21 cellular contexts compared by ENCODE assay signal in the genomic region with DNA sequence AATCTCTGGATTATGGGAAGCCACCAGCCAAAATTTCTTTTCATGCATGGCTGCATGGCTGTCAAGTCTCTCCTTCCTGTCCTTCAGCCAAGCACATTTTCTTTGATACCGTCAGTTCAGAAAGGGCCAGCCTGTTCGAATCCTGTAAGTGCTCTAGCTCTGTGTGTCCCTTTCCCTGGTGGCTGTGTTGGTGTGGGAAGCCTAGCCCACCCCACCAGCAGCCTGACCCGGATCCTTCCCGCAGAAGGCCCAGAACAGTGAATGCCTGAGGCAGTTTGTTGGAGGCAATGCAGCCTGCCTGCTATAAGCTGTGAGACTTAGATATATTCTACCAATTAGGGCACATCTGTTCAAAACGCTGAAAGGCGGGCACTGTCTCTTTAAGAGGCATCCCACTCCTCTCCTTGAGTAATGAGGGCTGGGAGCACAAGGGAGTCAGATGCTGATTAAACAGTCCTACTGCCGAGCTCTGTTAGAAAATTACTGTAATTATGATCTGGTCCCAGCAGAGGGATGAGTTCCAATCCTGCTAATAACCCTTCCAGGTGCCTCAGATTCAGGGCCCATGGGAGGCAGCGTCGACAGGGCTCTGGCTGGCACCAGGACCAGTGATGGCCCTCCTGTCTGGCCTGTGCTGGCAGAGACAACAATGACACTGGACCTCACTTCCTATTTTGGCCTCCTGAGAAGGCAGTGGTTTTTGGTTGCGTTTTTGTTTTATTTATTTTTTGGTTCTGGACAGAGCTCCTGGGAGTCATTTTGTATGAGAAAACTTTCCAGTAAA. TPM values are rescaled to one million over a fixed set of nuclear protein-coding genes. Genes with fewer than 3 reads are reported as not detected.
DNase-seq lines count a peak whose midpoint lies in the region; ATAC-seq and TF ChIP-seq lines count a peak whose summit lies in the region.
"Had no signal": no experiment of that assay in that cellular context is flagged by ENCODE, and none has a peak within 500 bp of the region (broad histone marks: within the 10 kb centered on the region; RNA-seq: fewer than 3 reads in every experiment).

No MANE protein-coding gene starts in this region.

- H3K27me3 ChIP-seq in SK-N-SH (ENCODE audit: insufficient read depth) = no peaks in the 10 kb centered on the region
- no peaks in the 10 kb centered on the region for H3K27me3 ChIP-seq in endodermal cell (ENCODE audit: control insufficient read depth, insufficient read depth, low read length, poor library complexity, severe bottlenecking)
- no peaks in the 10 kb centered on the region for H3K27me3 ChIP-seq in heart left ventricle
- H3K27me3 ChIP-seq: adrenal gland, pancreas had no signal

- H3K27ac ChIP-seq in SK-N-SH (ENCODE audit: low read depth in 2 of 2, low read length in 1 of 2) (peak overlapping the region in 1 of 2 experiments; percentile 9; a peak in 1 of 4 replicates), endodermal cell (ENCODE audit: low read depth, low read length) (no peak overlapping the region), heart left ventricle (no peak overlapping the region)
- H3K27ac ChIP-seq: adrenal gland, pancreas had no signal

- H3K9me3 ChIP-seq in SK-N-SH (no peaks in the 10 kb centered on the region), endodermal cell (ENCODE audit: control insufficient read depth, low read length) (no peaks in the 10 kb centered on the region), heart left ventricle (no peaks in the 10 kb centered on the region)
- H3K9me3 ChIP-seq: adrenal gland, pancreas had no signal

- no peak overlapping the region for H3K4me2 ChIP-seq in SK-N-SH
- H3K4me2 ChIP-seq: GM23338 had no signal

- POLR2A ChIA-PET in SK-N-SH (lab: Yijun Ruan, JAX) = interaction anchor here (1.4 kb wide), 1 partner anchor 18 kb away, joined by 3 read pairs; a partner anchor contains a TSS

- H3K27ac Mint-ChIP-seq in endodermal cell = peak overlapping the region; percentile 52
- H3K27ac Mint-ChIP-seq: GM23338 had no signal

- no peak overlapping the region for H3K4me3 Mint-ChIP-seq in endodermal cell
- H3K4me3 Mint-ChIP-seq: CD14-positive monocyte; GM23338; stimulated activated memory B cell treated with anti-CD40 and anti-IgM and Interleukin-4, amounts not matched to agents 10 μg/mL and 1 μg/mL and 100 μg/mL, for 72 hours had no signal

- no peak for TF ChIP-seq CTCF in SK-N-SH (IDR thresholded peaks at IDR 0.05)
- no peak for TF ChIP-seq CTCF in endodermal cell (conservative IDR thresholded peaks at IDR 0.05)
- TF ChIP-seq CTCF in heart left ventricle (IDR thresholded peaks at IDR 0.05) = no peak

- no peak overlapping the region for H2AFZ ChIP-seq in SK-N-SH (ENCODE audit: low read depth)
- H2AFZ ChIP-seq: GM23338 had no signal

- H3K9ac ChIP-seq in SK-N-SH = no peak overlapping the region
- H3K9ac ChIP-seq in endodermal cell (ENCODE audit: extremely low read depth, low read length, poor library complexity, severe bottlenecking) = no peak overlapping the region

- H3F3A ChIP-seq in SK-N-SH (replicated peaks; ENCODE audit: insufficient read depth) = no peaks in the 10 kb centered on the region

- CTCF ChIA-PET in SK-N-SH (lab: Yijun Ruan, JAX) = interaction anchor here (0.7 to 17.8 kb wide), 9 partner anchors 9 to 156 kb away, joined by 3 to 232 read pairs (median 3); no protein-coding TSS in a partner anchor

- H3K36me3 Mint-ChIP-seq in endodermal cell (ENCODE audit: low read depth) = peaks cover 26% of the 10 kb centered on the region

- H3K9me2 ChIP-seq in SK-N-SH = no peaks in the 10 kb centered on the region

- 71% methylated on average over 10 of the region's 10 CpGs for WGBS in SK-N-SH (ENCODE audit: low lambda C conversion rate)
- 75 to 84% methylated on average over 10 of the region's 10 CpGs for WGBS in endodermal cell (ENCODE audit: insufficient coverage in 1 of 2, insufficient read length in 1 of 2), 2 experiments
- WGBS in heart left ventricle, 4 donors = 63 to 72% (median 68%) methylated on average over 10 of the region's 10 CpGs

- H3K4me1 ChIP-seq in SK-N-SH (ENCODE audit: control insufficient read depth in 1 of 2, insufficient read depth in 2 of 2, low read depth in 1 of 2, low read length in 1 of 2) (peaks cover 7 to 23% of the 10 kb centered on the region in 2 experiments; a peak in 2 of 4 replicates), endodermal cell (ENCODE audit: control insufficient read depth, insufficient read depth, low read length) (no peaks in the 10 kb centered on the region), heart left ventricle (peaks cover 0 to 3% (median 0%) of the 10 kb centered on the region in 12 donors)
- H3K4me1 ChIP-seq: adrenal gland, pancreas had no signal

- TF ChIP-seq RAD21 in SK-N-SH (IDR thresholded peaks at IDR 0.05; ENCODE audit: low read length) = no peak

- no peaks in the 10 kb centered on the region for H4K20me1 ChIP-seq in SK-N-SH (ENCODE audit: insufficient read depth)

- TF ChIP-seq EP300 in SK-N-SH (IDR thresholded peaks at IDR 0.05; ENCODE audit: borderline replicate concordance in 1 of 2, low read depth in 1 of 2, low read length in 1 of 2) = no peak

- peaks cover 9% of the 10 kb centered on the region for H3K4me1 Mint-ChIP-seq in endodermal cell
- H3K4me1 Mint-ChIP-seq: CD14-positive monocyte had no signal

- ATAC-seq in SK-N-SH treated with all-trans-retinoic acid at 6 μM for 48 hours (no peak), GM21786 (IDR thresholded peaks at IDR 0.05; ENCODE audit: unreplicated experiment) (no peak), heart left ventricle (no peak), GM19452 (IDR thresholded peaks at IDR 0.05; ENCODE audit: unreplicated experiment) (no peak)
- ATAC-seq: GM23338; pancreas; stimulated activated memory B cell treated with anti-CD40 and anti-IgM and Interleukin-4, amounts not matched to agents 10 μg/mL and 1 μg/mL and 100 μg/mL, for 72 hours had no signal

- H3K36me3 ChIP-seq in SK-N-SH (replicated peaks in 1 of 2; ENCODE audit: control insufficient read depth in 1 of 2, insufficient read depth in 2 of 2, low read length in 1 of 2) = peaks cover 26 to 45% of the 10 kb centered on the region in 2 experiments
- peaks cover 22% of the 10 kb centered on the region for H3K36me3 ChIP-seq in endodermal cell (ENCODE audit: control insufficient read depth, insufficient read depth, low read length)
- H3K36me3 ChIP-seq in heart left ventricle = peaks cover 0 to 59% (median 34%) of the 10 kb centered on the region in 9 donors

- H3K4me3 ChIP-seq in SK-N-SH (ENCODE audit: low read depth in 2 of 2, low read length in 1 of 2) = no peak overlapping the region
- H3K4me3 ChIP-seq in endodermal cell (ENCODE audit: low read length) = no peak overlapping the region
- H3K4me3 ChIP-seq in heart left ventricle = no peak overlapping the region
- H3K4me3 ChIP-seq: adrenal gland, GM23338, lung, pancreas had no signal

- peak; percentile 39 for DNase-seq in SK-N-SH
- DNase-seq in NCI-H1694 treated with DMSO at 0.1 percent for 48 hours (lab: John Stamatoyannopoulos, UW) = peak; percentile 44
- peak; percentile 33 for DNase-seq in endodermal cell
- peak; percentile 30 for DNase-seq in retina
- DNase-seq in heart left ventricle = no peak
- DNase-seq: activated CD4-positive, alpha-beta T cell treated with anti-CD3 and anti-CD28 coated beads for 4 hours; activated effector memory CD4-positive, alpha-beta T cell treated with anti-CD3 and anti-CD28 coated beads, Interleukin-2, amount 50 U/mL, for 16 hours; adrenal gland; dermis blood vessel endothelial cell; DMS153; IMR-90; MM.1S; NCI-H345; pancreas had no signal

- H3K27me3 Mint-ChIP-seq in endodermal cell (ENCODE audit: insufficient read depth) = no peaks in the 10 kb centered on the region
- H3K27me3 Mint-ChIP-seq: stimulated activated memory B cell treated with anti-CD40 and anti-IgM and Interleukin-4, amounts not matched to agents 10 μg/mL and 1 μg/mL and 100 μg/mL, for 72 hours had no signal

- H3K79me2 ChIP-seq in SK-N-SH (ENCODE audit: insufficient read depth) = no peaks in the 10 kb centered on the region

- intact Hi-C loops in heart left ventricle (cut with DNase I) = loop anchor here in 4 of 10 donors (5.0 kb wide), 1 partner anchor 49 kb away; no protein-coding TSS in a partner anchor

- H3K9me3 Mint-ChIP-seq in endodermal cell = no peaks in the 10 kb centered on the region
- H3K9me3 Mint-ChIP-seq: CD14-positive monocyte; GM23338; stimulated activated memory B cell treated with anti-CD40 and anti-IgM and Interleukin-4, amounts not matched to agents 10 μg/mL and 1 μg/mL and 100 μg/mL, for 72 hours had no signal

- no peak for TF ChIP-seq POLR2A in heart left ventricle (IDR thresholded peaks at IDR 0.05)

TF ChIP-seq in SK-N-SH, 30 proteins besides CTCF, POLR2A, EP300 and RAD21 (continues in another document):
- no peak for TF ChIP-seq RXRA (IDR thresholded peaks at IDR 0.05; ENCODE audit: borderline replicate concordance, low read depth)

TF ChIP-seq in SK-N-SH treated with all-trans-retinoic acid at 6 μM for 48 hours, 23 proteins besides CTCF, POLR2A, EP300 and RAD21 (continues in another document):
- no peak for TF ChIP-seq ESRRG (CRISPR knock-in tag; IDR thresholded peaks at IDR 0.05)
- TF ChIP-seq PPARA (CRISPR knock-in tag; IDR thresholded peaks at IDR 0.05; ENCODE audit: borderline replicate concordance) = no peak
- TF ChIP-seq ZC3H10 (CRISPR knock-in tag; IDR thresholded peaks at IDR 0.05) = no peak

RNA-seq across cellular contexts. Expression of a gene that starts 18.5 kb away (rescaled TPM):
- polyA plus RNA-seq in SK-N-SH (2012; rRNA removed) = 19.0 and 31.6 TPM in 2 replicates
- 15.3 and 22.1 TPM in 2 replicates for polyA plus RNA-seq in SK-N-SH (2012; cell fraction: cytosol; rRNA removed)
- 23.4 and 29.4 TPM in 2 replicates for polyA plus RNA-seq in SK-N-SH (2012; cell fraction: nucleus; rRNA removed)
- total RNA-seq in endodermal cell = 10 to 100 TPM; 19.7 to 20.5 TPM
- 16.2 TPM for polyA plus RNA-seq in endodermal cell (2013, experiment 1 of 2)
- 13.6 TPM for polyA plus RNA-seq in endodermal cell (2013, experiment 2 of 2)
- total RNA-seq in heart left ventricle = 10 to 100 TPM in 7 of 9 donors, 1 to 10 TPM in 2; 8.5 to 25.0 (median 11.3) TPM
- polyA plus RNA-seq in heart left ventricle = 10 to 100 TPM in 1 of 2 donors, 1 to 10 TPM in 1; 5.2 to 30.8 TPM

RNA-seq across cellular contexts. Expression of a gene that starts 24.7 kb away (rescaled TPM):
- polyA plus RNA-seq in SK-N-SH (2012; rRNA removed) (102 and 112 TPM in 2 replicates), heart left ventricle (10 to 100 TPM; 24.6 to 51.7 TPM)
- polyA plus RNA-seq in SK-N-SH (2012; cell fraction: cytosol; rRNA removed) = 157 and 183 TPM in 2 replicates
- 27.3 and 37.1 TPM in 2 replicates for polyA plus RNA-seq in SK-N-SH (2012; cell fraction: nucleus; rRNA removed)
- total RNA-seq in endodermal cell (100 to 1,000 TPM; 173 to 230 TPM), heart left ventricle (10 to 100 TPM; 28.5 to 43.8 (median 37.9) TPM)
- 245 TPM for polyA plus RNA-seq in endodermal cell (2013, experiment 1 of 2)
- 229 TPM for polyA plus RNA-seq in endodermal cell (2013, experiment 2 of 2)

Comparison
In these comparisons a context has a peak if more than half of its experiments do, and no peak if none do; other contexts are left out.
1. DNase-seq: peak in SK-N-SH (single experiment), NCI-H1694 treated with DMSO at 0.1 percent for 48 hours (single experiment), endodermal cell (single experiment) and retina (single experiment); none in heart left ventricle (0 of 5).